ENCODE assay signal across 14 cellular contexts in the genomic region with DNA sequence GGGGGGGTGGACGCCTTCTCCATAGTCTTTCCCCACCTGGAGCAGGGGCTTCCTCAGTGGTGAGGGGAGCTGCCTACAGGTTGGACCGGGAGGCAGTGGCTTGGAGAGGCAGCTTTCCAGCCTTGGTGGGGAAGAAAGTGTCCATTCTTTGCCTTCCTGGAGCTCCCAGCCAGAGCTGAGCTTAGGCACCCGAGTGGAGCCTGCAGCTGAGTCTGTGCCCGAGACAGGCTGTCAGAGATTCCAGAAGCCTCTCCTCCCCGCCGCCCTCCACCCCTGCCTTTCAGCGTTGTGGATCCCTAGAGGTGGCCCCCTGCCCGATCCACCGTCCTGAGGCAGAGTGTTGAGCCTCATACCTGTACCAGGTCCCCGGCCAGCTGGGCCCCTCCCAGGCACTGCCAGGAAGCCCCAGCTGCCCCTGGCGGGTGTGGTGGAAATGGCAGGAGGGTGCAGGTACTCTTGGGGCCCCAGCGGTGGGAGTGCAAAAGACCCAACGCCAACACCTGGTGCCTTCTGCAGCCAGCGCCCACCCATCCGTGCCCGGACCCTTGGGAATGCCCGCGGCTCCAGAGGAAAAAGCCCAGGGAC.
DNase-seq lines count a peak whose midpoint lies in the region; ATAC-seq and TF ChIP-seq lines count a peak whose summit lies in the region.
"Had no signal": no experiment of that assay in that cellular context is flagged by ENCODE, and none has a peak within 500 bp of the region (broad histone marks: within the 10 kb centered on the region; RNA-seq: fewer than 3 reads in every experiment).

No MANE protein-coding gene starts in this region.

- DNase-seq in DMS 273 (lab: John Stamatoyannopoulos, UW; ENCODE audit: unreplicated experiment) = peak; percentile 33
- DNase-seq in DMS 273 treated with DMSO at 0.1 percent for 48 hours (lab: John Stamatoyannopoulos, UW) = no peak
- DNase-seq in dorsolateral prefrontal cortex = no peak
- peak; percentile 44 for DNase-seq in mesendoderm
- DNase-seq in upper lobe of left lung = peak; percentile 74 to 79
- no peak for DNase-seq in NCI-H82 treated with DMSO at 0.1 percent for 48 hours (lab: John Stamatoyannopoulos, UW; ENCODE audit: unreplicated experiment)
- DNase-seq in T1000 (lab: John Stamatoyannopoulos, UW) = no peak
- DNase-seq: activated CD8-positive, alpha-beta T cell treated with anti-CD3 and anti-CD28 coated beads for 36 hours; activated effector memory CD4-positive, alpha-beta T cell treated with Interleukin-2 at 50 U/mL for 16 hours; effector memory CD4-positive, alpha-beta T cell; kidney glomerular epithelial cell; NCI-H1092 had no signal

- no peak overlapping the region for H3K18ac ChIP-seq in mesendoderm (ENCODE audit: low read length)

- no peak overlapping the region for H3K4ac ChIP-seq in mesendoderm (ENCODE audit: low read depth, low read length)

- TF ChIP-seq EP300 in upper lobe of left lung (IDR thresholded peaks at IDR 0.05) = no peak

- H4K8ac ChIP-seq in mesendoderm (ENCODE audit: low read depth, low read length) = no peak overlapping the region

- H2AK5ac ChIP-seq in mesendoderm (ENCODE audit: low read length) = no peak overlapping the region

- no peak overlapping the region for H2BK15ac ChIP-seq in mesendoderm (replicated peaks; ENCODE audit: low read depth)

- no peak overlapping the region for H3K9ac ChIP-seq in mesendoderm (ENCODE audit: low read length)

- no CpG with 5 or more reads among the region's 18 CpGs for WGBS in mesendoderm (ENCODE audit: extremely low coverage, insufficient coverage, low lambda C conversion rate)
- 60 to 62% methylated on average over 13 to 18 of the region's 18 CpGs for WGBS in upper lobe of left lung, 2 donors

- H3K4me3 ChIP-seq in dorsolateral prefrontal cortex (no peak overlapping the region), mesendoderm (ENCODE audit: low read length) (no peak overlapping the region), upper lobe of left lung (no peak overlapping the region)

- no peaks in the 10 kb centered on the region for H3K79me2 ChIP-seq in mesendoderm (ENCODE audit: control insufficient read depth, insufficient read depth, low read length)

- peaks cover 0 to 3% (median 0%) of the 10 kb centered on the region in 45 donors for H3K27me3 ChIP-seq in dorsolateral prefrontal cortex
- no peaks in the 10 kb centered on the region for H3K27me3 ChIP-seq in mesendoderm (ENCODE audit: insufficient read depth, low read length, poor library complexity)
- H3K27me3 ChIP-seq in upper lobe of left lung = no peaks in the 10 kb centered on the region

- H3K9me3 ChIP-seq in upper lobe of left lung = no peaks in the 10 kb centered on the region

- H2BK120ac ChIP-seq in mesendoderm (ENCODE audit: low read depth, low read length) = no peak overlapping the region

- no peak overlapping the region for H3K23ac ChIP-seq in mesendoderm (ENCODE audit: low read length)

- no peak for TF ChIP-seq POLR2A in upper lobe of left lung (IDR thresholded peaks at IDR 0.05)

- no peak overlapping the region for H2BK5ac ChIP-seq in mesendoderm (ENCODE audit: low read length)

- no peaks in the 10 kb centered on the region for H3K79me1 ChIP-seq in mesendoderm (ENCODE audit: low read length)

- TF ChIP-seq CTCF in dorsolateral prefrontal cortex (IDR thresholded peaks at IDR 0.05 in 54 of 56, conservative IDR thresholded peaks at IDR 0.05 in 2 of 56; ENCODE audit: low read depth in 1 of 56, partially characterized antibody in 56 of 56) = no peak
- peak in 4 of 6 experiments; percentile 32 to 64 (median 60) for TF ChIP-seq CTCF in upper lobe of left lung (IDR thresholded peaks at IDR 0.05)

- no peak overlapping the region for H3K4me2 ChIP-seq in mesendoderm (ENCODE audit: low read length)

- ATAC-seq in upper lobe of left lung (ENCODE audit: low FRiP score in 2 of 2) (no peak), HG02970 (IDR thresholded peaks at IDR 0.05; ENCODE audit: low FRiP score, unreplicated experiment) (no peak)
- ATAC-seq: activated CD8-positive, alpha-beta T cell treated with anti-CD3 and anti-CD28 coated beads for 36 hours had no signal

- intact Hi-C loops in dorsolateral prefrontal cortex (cut with DNase I) = loop anchor here (5.0 kb wide), 2 partner anchors 61 to 156 kb away; no protein-coding TSS in a partner anchor

- H3K36me3 ChIP-seq in mesendoderm (ENCODE audit: control insufficient read depth, insufficient read depth, low read length) = no peaks in the 10 kb centered on the region
- H3K36me3 ChIP-seq in upper lobe of left lung = peaks cover 6 to 28% (median 16%) of the 10 kb centered on the region in 4 donors

- H3K4me1 ChIP-seq in mesendoderm (ENCODE audit: control insufficient read depth, low read depth, low read length) = no peaks in the 10 kb centered on the region
- peaks cover 64 to 72% (median 70%) of the 10 kb centered on the region in 4 donors for H3K4me1 ChIP-seq in upper lobe of left lung

- H4K5ac ChIP-seq in mesendoderm (ENCODE audit: low read length) = no peak overlapping the region

- H3K27ac ChIP-seq in dorsolateral prefrontal cortex = peak overlapping the region in 56 of 59 donors; percentile 20 to 99 (median 96)
- H3K27ac ChIP-seq in mesendoderm (ENCODE audit: low read depth, low read length) = no peak overlapping the region
- peak overlapping the region in 3 of 4 donors; percentile 86 to 92 (median 90) for H3K27ac ChIP-seq in upper lobe of left lung
- H3K27ac ChIP-seq: 22Rv1 had no signal

- no peak overlapping the region for H3K56ac ChIP-seq in mesendoderm (ENCODE audit: low read length)

Comparison
In these comparisons a context has a peak if more than half of its experiments do, and no peak if none do; other contexts are left out.
1. DNase-seq: peak in DMS 273 (single experiment), mesendoderm (single experiment) and upper lobe of left lung (2 of 2); none in DMS 273 treated with DMSO at 0.1 percent for 48 hours (single experiment), dorsolateral prefrontal cortex (0 of 10), NCI-H82 treated with DMSO at 0.1 percent for 48 hours (single experiment) and T1000 (single experiment).
2. CTCF ChIP-seq: peak in upper lobe of left lung (4 of 6); none in dorsolateral prefrontal cortex (0 of 56).